In the genomic region with DNA sequence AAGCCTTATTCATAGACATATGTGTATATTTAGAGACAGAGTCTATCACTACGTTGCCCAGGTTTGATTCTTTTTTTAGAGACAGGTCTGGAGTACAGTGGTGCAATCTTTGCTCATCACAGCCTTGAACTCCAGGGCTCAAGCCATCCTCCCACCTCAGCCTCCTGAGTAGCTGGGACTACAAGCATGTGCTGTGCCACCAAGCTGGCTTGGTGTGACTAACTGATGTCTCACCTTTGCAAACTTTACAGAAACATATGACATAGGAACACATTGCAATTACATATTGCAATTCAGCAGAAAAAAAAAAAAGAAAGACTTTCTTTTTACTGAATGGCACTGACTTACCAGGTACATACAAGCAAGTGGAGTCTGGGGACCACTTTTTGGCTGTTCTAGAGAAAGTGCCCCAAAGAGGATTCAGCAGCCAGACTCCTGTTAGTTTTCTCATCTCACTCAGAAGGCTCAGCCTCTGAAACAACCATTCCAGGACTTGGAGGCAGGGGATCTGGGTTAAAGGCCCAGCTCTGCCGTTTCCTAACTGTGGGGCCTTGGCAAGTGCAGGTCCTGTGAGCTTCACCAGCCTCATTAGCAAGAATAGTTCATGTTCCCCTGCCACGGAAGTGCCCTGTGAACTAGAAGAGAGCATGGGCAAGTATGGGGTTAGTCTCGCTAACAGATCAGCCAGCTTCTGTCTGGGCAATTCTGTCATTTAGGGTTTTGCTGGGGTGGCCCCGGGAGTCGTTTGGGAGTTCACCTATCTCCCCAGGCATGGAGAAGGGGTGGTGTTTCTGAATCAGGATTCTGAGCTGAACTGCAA, we compare ENCODE assay signal across 8 cellular contexts. TPM values are rescaled to one million over a fixed set of nuclear protein-coding genes. Genes with fewer than 3 reads are reported as not detected.
DNase-seq lines count a peak whose midpoint lies in the region; ATAC-seq, FAIRE-seq and TF ChIP-seq lines count a peak whose summit lies in the region.

No MANE protein-coding gene starts in this region.

- intact Hi-C loops in right lobe of liver (cut with DNase I) (no loop called here), transverse colon (cut with DNase I; ENCODE audit: low total_unique reads) (no loop called here)

- H3K36me3 ChIP-seq in right lobe of liver: no peaks in the 10 kb centered on the region
- no peaks in the 10 kb centered on the region for H3K36me3 ChIP-seq in transverse colon
- H3K36me3 ChIP-seq in small intestine (ENCODE audit: control insufficient read depth in 2 of 2, insufficient read depth in 2 of 2, low read length in 2 of 2): no peaks in the 10 kb centered on the region

- H3K9me3 ChIP-seq in right lobe of liver: no peaks in the 10 kb centered on the region
- no peaks in the 10 kb centered on the region for H3K9me3 ChIP-seq in transverse colon
- no peaks in the 10 kb centered on the region for H3K9me3 ChIP-seq in small intestine (ENCODE audit: control insufficient read depth, low read depth)

- in situ Hi-C loops in transverse colon (cut with MboI; ENCODE audit: low pct_ligation_motif_present in 1 of 4, low pct_unique_long_range_greater_than_20kb in 1 of 4, low sequenced_read_pairs in 3 of 4): loop anchor here (5.0 to 25.0 kb wide), 4 partner anchors 276 to 481 kb away; partner anchors contain the start of genes SEPTIN3 (in 4 of the 4), SMIM45 (in 4 of the 4) and NDUFA6 (in 1 of the 4)

- WGBS in right lobe of liver (ENCODE audit: insufficient coverage, low coverage, low lambda C conversion rate, missing lambda C conversion rate): 53% methylated on average over 3 of the region's 6 CpGs
- WGBS in transverse colon (ENCODE audit: low coverage in 1 of 2), 2 donors: 20 to 42% methylated on average over 3 to 6 of the region's 6 CpGs
- 36% methylated on average over 6 of the region's 6 CpGs for WGBS in small intestine, 3 donors

- no peak for TF ChIP-seq CTCF in right lobe of liver (IDR thresholded peaks at IDR 0.05)
- TF ChIP-seq CTCF in transverse colon (IDR thresholded peaks at IDR 0.05): no peak

- TF ChIP-seq POLR2A in right lobe of liver (IDR thresholded peaks at IDR 0.05) (no peak), transverse colon (IDR thresholded peaks at IDR 0.05) (no peak)

- H3K4me1 ChIP-seq in right lobe of liver (peaks cover 0 to 11% (median 0%) of the 10 kb centered on the region in 4 donors), transverse colon (peaks cover 5 to 26% (median 16%) of the 10 kb centered on the region in 4 donors), small intestine (ENCODE audit: control insufficient read depth in 2 of 2, insufficient read depth in 1 of 2, low read depth in 1 of 2, low read length in 1 of 2) (peaks cover 0 to 7% of the 10 kb centered on the region in 2 donors)

- peak; percentile 58 for DNase-seq in activated CD8-positive, alpha-beta memory T cell treated with anti-CD3 and anti-CD28 coated beads, Interleukin-2, amount 50 U/mL, for 48 hours
- no peak for DNase-seq in activated CD8-positive, alpha-beta memory T cell treated with anti-CD3 and anti-CD28 coated beads, Interleukin-2, amount 50 U/mL, for 4 hours
- no peak for DNase-seq in activated naive CD8-positive, alpha-beta T cell treated with anti-CD3 and anti-CD28 coated beads, Interleukin-2, amount 50 U/mL, for 24 hours
- no peak for DNase-seq in right lobe of liver
- no peak for DNase-seq in transverse colon
- DNase-seq in NCI-H526 treated with DMSO at 0.1 percent for 48 hours (lab: John Stamatoyannopoulos, UW): no peak
- no peak for DNase-seq in small intestine

- H3K27ac ChIP-seq in right lobe of liver (peak overlapping the region in 2 of 3 donors; percentile 22 to 43), transverse colon (peak overlapping the region; percentile 67 to 81 (median 73)), small intestine (ENCODE audit: low read depth in 1 of 2, low read length in 1 of 2) (peak overlapping the region in 1 of 2 donors; percentile 77)

- no peaks in the 10 kb centered on the region for H3K36me3 Mint-ChIP-seq in activated naive CD8-positive, alpha-beta T cell treated with anti-CD3 and anti-CD28 coated beads, Interleukin-2, amount 50 U/mL, for 24 hours (ENCODE audit: low read depth)

- H3K27me3 Mint-ChIP-seq in activated naive CD8-positive, alpha-beta T cell treated with anti-CD3 and anti-CD28 coated beads, Interleukin-2, amount 50 U/mL, for 24 hours: no peaks in the 10 kb centered on the region

- no peaks in the 10 kb centered on the region for H3K27me3 ChIP-seq in right lobe of liver
- H3K27me3 ChIP-seq in transverse colon: no peaks in the 10 kb centered on the region
- H3K27me3 ChIP-seq in small intestine (ENCODE audit: control insufficient read depth in 2 of 2, insufficient read depth in 2 of 2, low read length in 2 of 2): no peaks in the 10 kb centered on the region

- peak overlapping the region; percentile 74 for H3K27ac Mint-ChIP-seq in activated naive CD8-positive, alpha-beta T cell treated with anti-CD3 and anti-CD28 coated beads, Interleukin-2, amount 50 U/mL, for 24 hours

- FAIRE-seq in small intestine (lab: Jason Lieb, UNC): no peak

- no peaks in the 10 kb centered on the region for H3K9me3 Mint-ChIP-seq in activated naive CD8-positive, alpha-beta T cell treated with anti-CD3 and anti-CD28 coated beads, Interleukin-2, amount 50 U/mL, for 24 hours

- TF ChIP-seq EP300 in transverse colon (IDR thresholded peaks at IDR 0.05; ENCODE audit: low read depth): no peak

- peaks cover 36% of the 10 kb centered on the region for H3K4me1 Mint-ChIP-seq in activated naive CD8-positive, alpha-beta T cell treated with anti-CD3 and anti-CD28 coated beads, Interleukin-2, amount 50 U/mL, for 24 hours

- peak; percentile 42 for ATAC-seq in activated naive CD8-positive, alpha-beta T cell treated with anti-CD3 and anti-CD28 coated beads, Interleukin-2, amount 50 U/mL, for 24 hours
- ATAC-seq in right lobe of liver (no peak), GM21825 (IDR thresholded peaks at IDR 0.05; ENCODE audit: unreplicated experiment) (no peak)

- H3K4me3 Mint-ChIP-seq in activated naive CD8-positive, alpha-beta T cell treated with anti-CD3 and anti-CD28 coated beads, Interleukin-2, amount 50 U/mL, for 24 hours: no peak overlapping the region

- H3K4me3 ChIP-seq in right lobe of liver (no peak overlapping the region), transverse colon (peak overlapping the region in 2 of 4 donors; percentile 29 to 46), small intestine (ENCODE audit: low read depth in 1 of 2, low read length in 2 of 2) (no peak overlapping the region)

RNA-seq across cellular contexts. Expression of gene NFAM1, which starts 11.2 kb away (rescaled TPM):
- total RNA-seq in right lobe of liver (1 to 10 TPM; 2.1 to 6.6 (median 2.4) TPM), transverse colon (1 to 10 TPM in 2 of 4 donors, not detected in 2; 1.1 to 1.4 TPM)
- polyA plus RNA-seq in small intestine: 1 to 10 TPM in 1 of 3 donors, under 1 TPM in 2; 0.22 to 1.9 (median 0.27) TPM
